1 cellular context compared by ENCODE assay signal in the genomic region with DNA sequence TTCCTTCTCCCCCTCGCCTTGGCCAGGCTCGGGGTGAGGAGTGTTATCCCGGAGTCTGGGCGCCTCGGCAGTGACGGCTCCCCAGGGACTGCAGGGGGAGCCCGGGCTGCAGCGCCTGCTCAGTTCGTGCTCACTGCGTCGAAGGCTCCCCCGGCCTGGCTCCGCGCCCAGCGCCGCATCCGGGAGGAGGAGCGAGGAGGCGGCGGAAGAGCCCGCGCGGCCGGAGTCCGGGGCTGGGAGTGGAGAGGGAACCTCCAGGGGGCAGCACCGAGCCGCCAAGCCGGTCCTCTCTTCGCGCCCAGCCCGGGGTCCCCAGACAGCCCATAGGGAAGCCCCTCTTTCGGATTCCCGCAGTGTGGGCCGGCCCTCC.
TF ChIP-seq lines count a peak whose summit lies in the region.

No MANE protein-coding gene starts in this region.

TF ChIP-seq in HepG2, 621 proteins besides CTCF, POLR2A, EP300 and RAD21 (continued from another document and continues in another):
- TF ChIP-seq, protein P1, sequence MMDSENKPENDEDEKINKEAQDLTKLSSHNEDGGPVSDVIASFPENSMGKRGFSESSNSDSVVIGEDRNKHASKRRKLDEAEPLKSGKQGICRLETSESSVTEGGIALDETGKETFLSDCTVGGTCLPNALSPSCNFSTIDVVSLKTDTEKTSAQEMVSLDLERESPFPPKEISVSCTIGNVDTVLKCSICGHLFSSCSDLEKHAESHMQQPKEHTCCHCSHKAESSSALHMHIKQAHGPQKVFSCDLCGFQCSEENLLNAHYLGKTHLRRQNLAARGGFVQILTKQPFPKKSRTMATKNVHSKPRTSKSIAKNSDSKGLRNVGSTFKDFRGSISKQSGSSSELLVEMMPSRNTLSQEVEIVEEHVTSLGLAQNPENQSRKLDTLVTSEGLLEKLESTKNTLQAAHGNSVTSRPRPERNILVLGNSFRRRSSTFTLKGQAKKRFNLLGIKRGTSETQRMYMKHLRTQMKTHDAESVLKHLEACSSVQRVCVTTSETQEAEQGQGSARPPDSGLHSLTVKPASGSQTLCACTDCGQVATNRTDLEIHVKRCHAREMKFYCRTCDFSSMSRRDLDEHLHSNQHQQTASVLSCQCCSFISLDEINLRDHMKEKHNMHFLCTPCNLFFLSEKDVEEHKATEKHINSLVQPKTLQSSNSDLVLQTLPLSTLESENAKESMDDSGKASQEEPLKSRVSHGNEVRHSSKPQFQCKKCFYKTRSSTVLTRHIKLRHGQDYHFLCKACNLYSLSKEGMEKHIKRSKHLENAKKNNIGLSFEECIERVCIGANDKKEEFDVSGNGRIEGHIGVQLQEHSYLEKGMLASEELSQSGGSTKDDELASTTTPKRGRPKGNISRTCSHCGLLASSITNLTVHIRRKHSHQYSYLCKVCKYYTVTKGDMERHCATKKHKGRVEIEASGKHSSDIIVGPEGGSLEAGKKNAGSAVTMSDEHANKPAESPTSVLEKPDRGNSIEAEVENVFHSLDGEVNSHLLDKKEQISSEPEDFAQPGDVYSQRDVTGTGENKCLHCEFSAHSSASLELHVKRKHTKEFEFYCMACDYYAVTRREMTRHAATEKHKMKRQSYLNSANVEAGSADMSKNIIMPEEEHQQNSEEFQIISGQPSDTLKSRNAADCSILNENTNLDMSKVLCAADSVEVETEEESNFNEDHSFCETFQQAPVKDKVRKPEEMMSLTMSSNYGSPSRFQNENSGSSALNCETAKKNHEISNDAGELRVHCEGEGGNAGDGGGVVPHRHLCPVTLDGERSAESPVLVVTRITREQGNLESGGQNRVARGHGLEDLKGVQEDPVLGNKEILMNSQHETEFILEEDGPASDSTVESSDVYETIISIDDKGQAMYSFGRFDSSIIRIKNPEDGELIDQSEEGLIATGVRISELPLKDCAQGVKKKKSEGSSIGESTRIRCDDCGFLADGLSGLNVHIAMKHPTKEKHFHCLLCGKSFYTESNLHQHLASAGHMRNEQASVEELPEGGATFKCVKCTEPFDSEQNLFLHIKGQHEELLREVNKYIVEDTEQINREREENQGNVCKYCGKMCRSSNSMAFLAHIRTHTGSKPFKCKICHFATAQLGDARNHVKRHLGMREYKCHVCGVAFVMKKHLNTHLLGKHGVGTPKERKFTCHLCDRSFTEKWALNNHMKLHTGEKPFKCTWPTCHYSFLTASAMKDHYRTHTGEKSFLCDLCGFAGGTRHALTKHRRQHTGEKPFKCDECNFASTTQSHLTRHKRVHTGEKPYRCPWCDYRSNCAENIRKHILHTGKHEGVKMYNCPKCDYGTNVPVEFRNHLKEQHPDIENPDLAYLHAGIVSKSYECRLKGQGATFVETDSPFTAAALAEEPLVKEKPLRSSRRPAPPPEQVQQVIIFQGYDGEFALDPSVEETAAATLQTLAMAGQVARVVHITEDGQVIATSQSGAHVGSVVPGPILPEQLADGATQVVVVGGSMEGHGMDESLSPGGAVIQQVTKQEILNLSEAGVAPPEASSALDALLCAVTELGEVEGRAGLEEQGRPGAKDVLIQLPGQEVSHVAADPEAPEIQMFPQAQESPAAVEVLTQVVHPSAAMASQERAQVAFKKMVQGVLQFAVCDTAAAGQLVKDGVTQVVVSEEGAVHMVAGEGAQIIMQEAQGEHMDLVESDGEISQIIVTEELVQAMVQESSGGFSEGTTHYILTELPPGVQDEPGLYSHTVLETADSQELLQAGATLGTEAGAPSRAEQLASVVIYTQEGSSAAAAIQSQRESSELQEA (CRISPR knock-in tag; IDR thresholded peaks at IDR 0.05; ENCODE audit: not compliant biosample characterization), result peak; percentile 17
- TF ChIP-seq ZNF432 (CRISPR knock-in tag; IDR thresholded peaks at IDR 0.05; ENCODE audit: borderline replicate concordance), result no peak
- no peak for TF ChIP-seq SOX13 (IDR thresholded peaks at IDR 0.05)
- TF ChIP-seq SOX13 (CRISPR knock-in tag; conservative IDR thresholded peaks at IDR 0.05 in 1 of 2, IDR thresholded peaks at IDR 0.05 in 1 of 2), result peak in 1 of 2 experiments; percentile 28; a peak in 1 of 4 replicates
- TF ChIP-seq, protein P2, sequence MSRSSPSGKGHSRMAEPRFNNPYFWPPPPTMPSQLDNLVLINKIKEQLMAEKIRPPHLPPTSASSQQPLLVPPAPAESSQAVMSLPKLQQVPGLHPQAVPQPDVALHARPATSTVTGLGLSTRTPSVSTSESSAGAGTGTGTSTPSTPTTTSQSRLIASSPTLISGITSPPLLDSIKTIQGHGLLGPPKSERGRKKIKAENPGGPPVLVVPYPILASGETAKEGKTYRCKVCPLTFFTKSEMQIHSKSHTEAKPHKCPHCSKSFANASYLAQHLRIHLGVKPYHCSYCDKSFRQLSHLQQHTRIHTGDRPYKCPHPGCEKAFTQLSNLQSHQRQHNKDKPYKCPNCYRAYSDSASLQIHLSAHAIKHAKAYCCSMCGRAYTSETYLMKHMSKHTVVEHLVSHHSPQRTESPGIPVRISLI (CRISPR knock-in tag; IDR thresholded peaks at IDR 0.05; ENCODE audit: borderline replicate concordance), result no peak
- TF ChIP-seq, protein P3, sequence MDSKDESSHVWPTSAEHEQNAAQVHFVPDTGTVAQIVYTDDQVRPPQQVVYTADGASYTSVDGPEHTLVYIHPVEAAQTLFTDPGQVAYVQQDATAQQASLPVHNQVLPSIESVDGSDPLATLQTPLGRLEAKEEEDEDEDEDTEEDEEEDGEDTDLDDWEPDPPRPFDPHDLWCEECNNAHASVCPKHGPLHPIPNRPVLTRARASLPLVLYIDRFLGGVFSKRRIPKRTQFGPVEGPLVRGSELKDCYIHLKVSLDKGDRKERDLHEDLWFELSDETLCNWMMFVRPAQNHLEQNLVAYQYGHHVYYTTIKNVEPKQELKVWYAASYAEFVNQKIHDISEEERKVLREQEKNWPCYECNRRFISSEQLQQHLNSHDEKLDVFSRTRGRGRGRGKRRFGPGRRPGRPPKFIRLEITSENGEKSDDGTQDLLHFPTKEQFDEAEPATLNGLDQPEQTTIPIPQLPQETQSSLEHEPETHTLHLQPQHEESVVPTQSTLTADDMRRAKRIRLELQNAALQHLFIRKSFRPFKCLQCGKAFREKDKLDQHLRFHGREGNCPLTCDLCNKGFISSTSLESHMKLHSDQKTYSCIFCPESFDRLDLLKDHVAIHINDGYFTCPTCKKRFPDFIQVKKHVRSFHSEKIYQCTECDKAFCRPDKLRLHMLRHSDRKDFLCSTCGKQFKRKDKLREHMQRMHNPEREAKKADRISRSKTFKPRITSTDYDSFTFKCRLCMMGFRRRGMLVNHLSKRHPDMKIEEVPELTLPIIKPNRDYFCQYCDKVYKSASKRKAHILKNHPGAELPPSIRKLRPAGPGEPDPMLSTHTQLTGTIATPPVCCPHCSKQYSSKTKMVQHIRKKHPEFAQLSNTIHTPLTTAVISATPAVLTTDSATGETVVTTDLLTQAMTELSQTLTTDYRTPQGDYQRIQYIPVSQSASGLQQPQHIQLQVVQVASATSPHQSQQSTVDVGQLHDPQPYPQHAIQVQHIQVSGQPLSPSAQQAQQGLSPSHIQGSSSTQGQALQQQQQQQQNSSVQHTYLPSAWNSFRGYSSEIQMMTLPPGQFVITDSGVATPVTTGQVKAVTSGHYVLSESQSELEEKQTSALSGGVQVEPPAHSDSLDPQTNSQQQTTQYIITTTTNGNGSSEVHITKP (CRISPR knock-in tag; IDR thresholded peaks at IDR 0.05; ENCODE audit: low read depth), result peak; percentile 70; the same call in 1 of the 2 replicates
- no peak for TF ChIP-seq MATR3 (CRISPR knock-in tag; IDR thresholded peaks at IDR 0.05)
- TF ChIP-seq, protein P4, sequence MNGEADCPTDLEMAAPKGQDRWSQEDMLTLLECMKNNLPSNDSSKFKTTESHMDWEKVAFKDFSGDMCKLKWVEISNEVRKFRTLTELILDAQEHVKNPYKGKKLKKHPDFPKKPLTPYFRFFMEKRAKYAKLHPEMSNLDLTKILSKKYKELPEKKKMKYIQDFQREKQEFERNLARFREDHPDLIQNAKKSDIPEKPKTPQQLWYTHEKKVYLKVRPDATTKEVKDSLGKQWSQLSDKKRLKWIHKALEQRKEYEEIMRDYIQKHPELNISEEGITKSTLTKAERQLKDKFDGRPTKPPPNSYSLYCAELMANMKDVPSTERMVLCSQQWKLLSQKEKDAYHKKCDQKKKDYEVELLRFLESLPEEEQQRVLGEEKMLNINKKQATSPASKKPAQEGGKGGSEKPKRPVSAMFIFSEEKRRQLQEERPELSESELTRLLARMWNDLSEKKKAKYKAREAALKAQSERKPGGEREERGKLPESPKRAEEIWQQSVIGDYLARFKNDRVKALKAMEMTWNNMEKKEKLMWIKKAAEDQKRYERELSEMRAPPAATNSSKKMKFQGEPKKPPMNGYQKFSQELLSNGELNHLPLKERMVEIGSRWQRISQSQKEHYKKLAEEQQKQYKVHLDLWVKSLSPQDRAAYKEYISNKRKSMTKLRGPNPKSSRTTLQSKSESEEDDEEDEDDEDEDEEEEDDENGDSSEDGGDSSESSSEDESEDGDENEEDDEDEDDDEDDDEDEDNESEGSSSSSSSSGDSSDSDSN (CRISPR knock-in tag; IDR thresholded peaks at IDR 0.05), result peak; percentile 86
- TF ChIP-seq PHF8 (CRISPR knock-in tag; IDR thresholded peaks at IDR 0.05), result peak; percentile 16; the same call in 1 of the 2 replicates
- no peak for TF ChIP-seq SOX6 (IDR thresholded peaks at IDR 0.05)
- TF ChIP-seq SOX6 (CRISPR knock-in tag; IDR thresholded peaks at IDR 0.05), result peak; percentile 47
- TF ChIP-seq, protein P5, sequence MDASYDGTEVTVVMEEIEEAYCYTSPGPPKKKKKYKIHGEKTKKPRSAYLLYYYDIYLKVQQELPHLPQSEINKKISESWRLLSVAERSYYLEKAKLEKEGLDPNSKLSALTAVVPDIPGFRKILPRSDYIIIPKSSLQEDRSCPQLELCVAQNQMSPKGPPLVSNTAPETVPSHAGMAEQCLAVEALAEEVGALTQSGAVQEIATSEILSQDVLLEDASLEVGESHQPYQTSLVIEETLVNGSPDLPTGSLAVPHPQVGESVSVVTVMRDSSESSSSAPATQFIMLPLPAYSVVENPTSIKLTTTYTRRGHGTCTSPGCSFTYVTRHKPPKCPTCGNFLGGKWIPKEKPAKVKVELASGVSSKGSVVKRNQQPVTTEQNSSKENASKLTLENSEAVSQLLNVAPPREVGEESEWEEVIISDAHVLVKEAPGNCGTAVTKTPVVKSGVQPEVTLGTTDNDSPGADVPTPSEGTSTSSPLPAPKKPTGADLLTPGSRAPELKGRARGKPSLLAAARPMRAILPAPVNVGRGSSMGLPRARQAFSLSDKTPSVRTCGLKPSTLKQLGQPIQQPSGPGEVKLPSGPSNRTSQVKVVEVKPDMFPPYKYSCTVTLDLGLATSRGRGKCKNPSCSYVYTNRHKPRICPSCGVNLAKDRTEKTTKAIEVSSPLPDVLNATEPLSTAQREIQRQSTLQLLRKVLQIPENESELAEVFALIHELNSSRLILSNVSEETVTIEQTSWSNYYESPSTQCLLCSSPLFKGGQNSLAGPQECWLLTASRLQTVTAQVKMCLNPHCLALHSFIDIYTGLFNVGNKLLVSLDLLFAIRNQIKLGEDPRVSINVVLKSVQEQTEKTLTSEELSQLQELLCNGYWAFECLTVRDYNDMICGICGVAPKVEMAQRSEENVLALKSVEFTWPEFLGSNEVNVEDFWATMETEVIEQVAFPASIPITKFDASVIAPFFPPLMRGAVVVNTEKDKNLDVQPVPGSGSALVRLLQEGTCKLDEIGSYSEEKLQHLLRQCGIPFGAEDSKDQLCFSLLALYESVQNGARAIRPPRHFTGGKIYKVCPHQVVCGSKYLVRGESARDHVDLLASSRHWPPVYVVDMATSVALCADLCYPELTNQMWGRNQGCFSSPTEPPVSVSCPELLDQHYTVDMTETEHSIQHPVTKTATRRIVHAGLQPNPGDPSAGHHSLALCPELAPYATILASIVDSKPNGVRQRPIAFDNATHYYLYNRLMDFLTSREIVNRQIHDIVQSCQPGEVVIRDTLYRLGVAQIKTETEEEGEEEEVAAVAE (CRISPR knock-in tag; IDR thresholded peaks at IDR 0.05; ENCODE audit: borderline replicate concordance), result peak; percentile 58; the same call in 1 of the 2 replicates
- TF ChIP-seq HNRNPLL (IDR thresholded peaks at IDR 0.05; ENCODE audit: low read depth, low read length, poor library complexity, severe bottlenecking), result peak; percentile 76
- 0 out of 2 replicates have a peak, but pooled peaks have one; percentile 15 for TF ChIP-seq CAMTA2 (CRISPR knock-in tag; IDR thresholded peaks at IDR 0.05; ENCODE audit: borderline replicate concordance)
- TF ChIP-seq, protein P6, sequence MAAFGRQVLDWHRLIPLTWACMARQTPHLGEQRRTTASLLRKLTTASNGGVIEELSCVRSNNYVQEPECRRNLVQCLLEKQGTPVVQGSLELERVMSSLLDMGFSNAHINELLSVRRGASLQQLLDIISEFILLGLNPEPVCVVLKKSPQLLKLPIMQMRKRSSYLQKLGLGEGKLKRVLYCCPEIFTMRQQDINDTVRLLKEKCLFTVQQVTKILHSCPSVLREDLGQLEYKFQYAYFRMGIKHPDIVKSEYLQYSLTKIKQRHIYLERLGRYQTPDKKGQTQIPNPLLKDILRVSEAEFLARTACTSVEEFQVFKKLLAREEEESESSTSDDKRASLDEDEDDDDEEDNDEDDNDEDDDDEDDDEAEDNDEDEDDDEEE (CRISPR knock-in tag; IDR thresholded peaks at IDR 0.05), result 0 out of 2 replicates have a peak, but pooled peaks have one; percentile 63
- TF ChIP-seq NR2F2 (IDR thresholded peaks at IDR 0.05; ENCODE audit: borderline replicate concordance, low read depth), result 0 out of 2 replicates have a peak, but pooled peaks have one; percentile 8
- TF ChIP-seq POLR2G (IDR thresholded peaks at IDR 0.05; ENCODE audit: low read depth, low read length), result peak; percentile 61
- 0 out of 2 replicates have a peak, but pooled peaks have one; percentile 47 for TF ChIP-seq ERF (CRISPR knock-in tag; IDR thresholded peaks at IDR 0.05)
- peak; percentile 49; the same call in 1 of the 2 replicates for TF ChIP-seq FOSL2 (CRISPR knock-in tag; IDR thresholded peaks at IDR 0.05)
- TF ChIP-seq MTA1 (CRISPR knock-in tag; IDR thresholded peaks at IDR 0.05; ENCODE audit: borderline replicate concordance), result no peak
- TF ChIP-seq ZNF614 (CRISPR knock-in tag; IDR thresholded peaks at IDR 0.05; ENCODE audit: borderline replicate concordance), result peak; percentile 89
- TF ChIP-seq HOXA9 (CRISPR knock-in tag; IDR thresholded peaks at IDR 0.05; ENCODE audit: borderline replicate concordance), result 0 out of 2 replicates have a peak, but pooled peaks have one; percentile 31
- no peak for TF ChIP-seq RFX5 (IDR thresholded peaks at IDR 0.05; ENCODE audit: low read depth, low read length)
- TF ChIP-seq RXRB (CRISPR knock-in tag; IDR thresholded peaks at IDR 0.05; ENCODE audit: borderline replicate concordance), result peak; percentile 55; the same call in 1 of the 2 replicates
- peak; percentile 79 for TF ChIP-seq KDM2A (CRISPR knock-in tag; IDR thresholded peaks at IDR 0.05; ENCODE audit: borderline replicate concordance, low read depth)
- TF ChIP-seq ZNF709 (CRISPR knock-in tag; IDR thresholded peaks at IDR 0.05), result peak; percentile 87
- peak; percentile 23; the same call in 1 of the 2 replicates for TF ChIP-seq ZMYM3 (CRISPR knock-in tag; IDR thresholded peaks at IDR 0.05)
- TF ChIP-seq, protein P7, sequence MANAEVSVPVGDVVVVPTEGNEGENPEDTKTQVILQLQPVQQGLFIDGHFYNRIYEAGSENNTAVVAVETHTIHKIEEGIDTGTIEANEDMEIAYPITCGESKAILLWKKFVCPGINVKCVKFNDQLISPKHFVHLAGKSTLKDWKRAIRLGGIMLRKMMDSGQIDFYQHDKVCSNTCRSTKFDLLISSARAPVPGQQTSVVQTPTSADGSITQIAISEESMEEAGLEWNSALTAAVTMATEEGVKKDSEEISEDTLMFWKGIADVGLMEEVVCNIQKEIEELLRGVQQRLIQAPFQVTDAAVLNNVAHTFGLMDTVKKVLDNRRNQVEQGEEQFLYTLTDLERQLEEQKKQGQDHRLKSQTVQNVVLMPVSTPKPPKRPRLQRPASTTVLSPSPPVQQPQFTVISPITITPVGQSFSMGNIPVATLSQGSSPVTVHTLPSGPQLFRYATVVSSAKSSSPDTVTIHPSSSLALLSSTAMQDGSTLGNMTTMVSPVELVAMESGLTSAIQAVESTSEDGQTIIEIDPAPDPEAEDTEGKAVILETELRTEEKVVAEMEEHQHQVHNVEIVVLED (CRISPR knock-in tag; IDR thresholded peaks at IDR 0.05; ENCODE audit: borderline replicate concordance), result peak; percentile 47
- TF ChIP-seq ZMYM4 (CRISPR knock-in tag; IDR thresholded peaks at IDR 0.05), result peak; percentile 69
